In the genomic region with DNA sequence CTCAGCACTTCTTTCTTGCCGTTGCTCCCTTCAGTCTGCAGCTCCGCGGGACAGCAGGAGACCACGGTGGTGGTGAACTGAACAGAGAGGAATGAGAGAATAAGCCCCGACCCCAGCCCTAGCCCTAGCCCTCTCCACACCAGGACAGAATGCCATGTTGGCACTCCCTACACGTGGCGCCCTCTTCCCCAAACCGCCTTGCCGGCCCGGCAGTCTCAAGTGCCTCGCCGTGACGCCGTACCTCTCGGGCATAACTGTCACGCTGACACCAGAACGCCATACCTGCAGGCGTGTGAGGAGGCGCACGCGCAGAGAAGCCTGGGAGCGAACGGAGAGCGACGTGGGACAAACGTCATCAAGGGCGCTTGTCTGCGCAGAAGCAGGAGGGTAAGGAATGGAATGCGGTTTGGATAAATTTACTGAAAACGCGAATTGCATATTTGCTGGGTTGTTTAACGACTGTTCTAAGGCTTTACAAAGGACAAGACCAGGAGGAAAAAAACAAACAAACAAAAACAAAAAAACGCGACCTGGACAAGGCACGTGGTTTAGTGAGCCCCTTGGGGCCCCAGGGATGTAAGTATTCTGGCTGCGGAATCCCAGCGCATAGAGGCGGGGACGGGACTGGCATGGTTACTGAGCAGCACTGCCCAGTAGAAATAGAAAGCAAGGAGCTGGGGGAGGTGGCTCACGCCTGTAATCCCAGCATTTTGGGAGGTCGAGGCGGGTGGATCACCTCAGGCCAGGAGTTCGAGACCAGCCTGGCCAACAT, we compare ENCODE assay signal across 8 cellular contexts. TPM values are rescaled to one million over a fixed set of nuclear protein-coding genes. Genes with fewer than 3 reads are reported as not detected.
DNase-seq lines count a peak whose midpoint lies in the region; ATAC-seq, FAIRE-seq and TF ChIP-seq lines count a peak whose summit lies in the region.

Gene AARSD1 (minus strand): TSS at position 294 of the 772 bp plus-strand sequence. CDS start 14 bp downstream, at position 280.

- peak within 1 kb of the TSS; percentile 98 for H3K4me3 Mint-ChIP-seq in activated naive CD8-positive, alpha-beta T cell treated with anti-CD3 and anti-CD28 coated beads for 36 hours
- peak within 1 kb of the TSS; percentile 95 for H3K4me3 Mint-ChIP-seq in osteocyte (ENCODE audit: unreplicated experiment)

- H3K9me3 ChIP-seq in SU-DHL-6 (ENCODE audit: insufficient read depth, low read length) (no peaks in the 10 kb centered on the region), thoracic aorta (no peaks in the 10 kb centered on the region)

- H3K36me3 ChIP-seq in SU-DHL-6 (ENCODE audit: low read length), result no peaks in the 10 kb centered on the region; the same call in 1 of the 2 replicates
- peaks cover 22% of the 10 kb centered on the region for H3K36me3 ChIP-seq in thoracic aorta

- H3K9me3 Mint-ChIP-seq in activated naive CD8-positive, alpha-beta T cell treated with anti-CD3 and anti-CD28 coated beads for 36 hours, result no peaks in the 10 kb centered on the region
- no peaks in the 10 kb centered on the region for H3K9me3 Mint-ChIP-seq in osteocyte (ENCODE audit: unreplicated experiment)

- H3K27me3 Mint-ChIP-seq in activated naive CD8-positive, alpha-beta T cell treated with anti-CD3 and anti-CD28 coated beads for 36 hours, result no peaks in the 10 kb centered on the region
- H3K27me3 Mint-ChIP-seq in osteocyte (ENCODE audit: unreplicated experiment), result no peaks in the 10 kb centered on the region

- H3K4me3 ChIP-seq in SU-DHL-6 (ENCODE audit: insufficient read depth, low read length, poor library complexity, severe bottlenecking) (peak within 1 kb of the TSS; percentile 83), thoracic aorta (peak within 1 kb of the TSS; percentile 81)

- peak within 1 kb of the TSS; percentile 95 for H3K27ac Mint-ChIP-seq in activated naive CD8-positive, alpha-beta T cell treated with anti-CD3 and anti-CD28 coated beads for 36 hours
- H3K27ac Mint-ChIP-seq in osteocyte (ENCODE audit: unreplicated experiment), result peak within 1 kb of the TSS; percentile 98

- TF ChIP-seq CTCF in SU-DHL-6 (IDR thresholded peaks at IDR 0.05; ENCODE audit: insufficient read depth, low read length, poor library complexity, severe bottlenecking) (no peak), osteocyte (IDR thresholded peaks at IDR 0.05) (no peak), thoracic aorta (IDR thresholded peaks at IDR 0.05) (no peak)

- peaks cover 12% of the 10 kb centered on the region; the same call in 1 of the 2 replicates for H3K79me2 ChIP-seq in SU-DHL-6 (ENCODE audit: insufficient read depth, low read length)

- DNase-seq in NCI-H128 (lab: John Stamatoyannopoulos, UW; ENCODE audit: unreplicated experiment) (peak; percentile 55), head of caudate nucleus (peak; percentile 79 to 95 (median 91)), osteocyte (ENCODE audit: extremely low spot score, unreplicated experiment) (peak; percentile 94), thoracic aorta (ENCODE audit: low spot score) (peak; percentile 56)
- DNase-seq in activated naive CD8-positive, alpha-beta T cell treated with anti-CD3 and anti-CD28 coated beads for 36 hours, result peak; percentile 92

- H3K9ac ChIP-seq in SU-DHL-6 (ENCODE audit: low read length), result peak within 1 kb of the TSS; percentile 73

- intact Hi-C loops in head of caudate nucleus (cut with DNase I), result no loop called here

- H3F3A ChIP-seq in SU-DHL-6 (ENCODE audit: insufficient read depth), result peaks cover 10% of the 10 kb centered on the region

- H3K4me1 Mint-ChIP-seq in activated naive CD8-positive, alpha-beta T cell treated with anti-CD3 and anti-CD28 coated beads for 36 hours, result peaks cover 18% of the 10 kb centered on the region
- H3K4me1 Mint-ChIP-seq in osteocyte (ENCODE audit: unreplicated experiment), result peaks cover 15% of the 10 kb centered on the region

- peak within 1 kb of the TSS; percentile 77 for H2AFZ ChIP-seq in SU-DHL-6 (ENCODE audit: low read depth, low read length, severe bottlenecking)

- peaks cover 4 to 9% of the 10 kb centered on the region in 2 donors for H3K4me1 ChIP-seq in thoracic aorta (ENCODE audit: control insufficient read depth in 1 of 2, low read depth in 2 of 2)

- H3K9me2 ChIP-seq in SU-DHL-6 (replicated peaks; ENCODE audit: insufficient read depth, low read length), result no peaks in the 10 kb centered on the region

- H3K27me3 ChIP-seq in SU-DHL-6 (ENCODE audit: low read length) (no peaks in the 10 kb centered on the region), thoracic aorta (replicated peaks; ENCODE audit: insufficient read depth) (no peaks in the 10 kb centered on the region)

- FAIRE-seq in G401.6 (lab: Jason Lieb, UNC), result peak; percentile 84

- ATAC-seq in HG02623 (IDR thresholded peaks at IDR 0.05; ENCODE audit: unreplicated experiment) (peak; percentile 64), thoracic aorta (ENCODE audit: insufficient number of reproducible peaks, low FRiP score, low read depth) (peak; percentile 83)

- H3K27ac ChIP-seq in SU-DHL-6 (ENCODE audit: low read depth, low read length), result peak within 1 kb of the TSS; percentile 36
- peak within 1 kb of the TSS; percentile 84 to 87 for H3K27ac ChIP-seq in thoracic aorta

- H3K36me3 Mint-ChIP-seq in activated naive CD8-positive, alpha-beta T cell treated with anti-CD3 and anti-CD28 coated beads for 36 hours, result peaks cover 21% of the 10 kb centered on the region
- peaks cover 16% of the 10 kb centered on the region for H3K36me3 Mint-ChIP-seq in osteocyte (ENCODE audit: unreplicated experiment)

- H4K20me1 ChIP-seq in SU-DHL-6 (ENCODE audit: low read depth, low read length), result no peaks in the 10 kb centered on the region

- peak within 1 kb of the TSS; percentile 74 for H3K4me2 ChIP-seq in SU-DHL-6 (ENCODE audit: low read depth, low read length, poor library complexity, severe bottlenecking)

RNA-seq across cellular contexts. Expression of gene AARSD1, which starts in this region (rescaled TPM):
- total RNA-seq in activated naive CD8-positive, alpha-beta T cell treated with anti-CD3 and anti-CD28 coated beads for 36 hours, result 10 to 100 TPM; 80.2 to 87.4 TPM
- total RNA-seq in osteocyte (44.5 and 50.6 TPM in 2 replicates), thoracic aorta (10 to 100 TPM; 26.0 to 35.5 TPM)

Comparison
In these comparisons a context has a peak if more than half of its experiments do, and no peak if none do; other contexts are left out.
1. Peak in every context shown above with its lines: DNase-seq, ATAC-seq, H3K4me3 ChIP-seq and H3K27ac ChIP-seq.